16 cellular contexts compared by ENCODE assay signal in genomic region chr12:62977419-62977818, GRCh38. TPM values are rescaled to one million over a fixed set of nuclear protein-coding genes. Genes with fewer than 3 reads are reported as not detected.
DNase-seq lines count a peak whose midpoint lies in the region; ATAC-seq and TF ChIP-seq lines count a peak whose summit lies in the region.
"Had no signal": no experiment of that assay in that cellular context is flagged by ENCODE, and none has a peak within 500 bp of the region (broad histone marks: within the 10 kb centered on the region; RNA-seq: fewer than 3 reads in every experiment).

No MANE protein-coding gene starts in this region.

- H3K4me1 ChIP-seq in adipocyte (ENCODE audit: control insufficient read depth, insufficient read depth, low read length) (no peaks in the 10 kb centered on the region), right cardiac atrium (ENCODE audit: control insufficient read depth, insufficient read depth, low read length) (no peaks in the 10 kb centered on the region), sigmoid colon (no peaks in the 10 kb centered on the region)
- H3K4me1 ChIP-seq: testis had no signal

- TF ChIP-seq CTCF in sigmoid colon (IDR thresholded peaks at IDR 0.05), result no peak

- no peaks in the 10 kb centered on the region for H3K9me3 ChIP-seq in adipocyte (ENCODE audit: control insufficient read depth, low read length)
- H3K9me3 ChIP-seq in right cardiac atrium (ENCODE audit: control insufficient read depth, low read length), result no peaks in the 10 kb centered on the region
- no peaks in the 10 kb centered on the region for H3K9me3 ChIP-seq in sigmoid colon
- H3K9me3 ChIP-seq: neutrophil, testis had no signal

- peaks cover 3% of the 10 kb centered on the region for H3K27me3 ChIP-seq in adipocyte (replicated peaks; ENCODE audit: control insufficient read depth, insufficient read depth, low read length)
- no peaks in the 10 kb centered on the region for H3K27me3 ChIP-seq in right cardiac atrium (ENCODE audit: control insufficient read depth, insufficient read depth)
- no peaks in the 10 kb centered on the region for H3K27me3 ChIP-seq in sigmoid colon
- H3K27me3 ChIP-seq: neutrophil, testis had no signal

- 76% methylated on average over 5 of the region's 5 CpGs for WGBS in right cardiac atrium
- 23 to 55% methylated on average over 5 of the region's 5 CpGs for WGBS in sigmoid colon, 2 donors

- no peak for ATAC-seq in right cardiac atrium
- ATAC-seq: Panc1 had no signal

- H3K27ac ChIP-seq in right cardiac atrium (ENCODE audit: low read length) (no peak overlapping the region), sigmoid colon (no peak overlapping the region)
- H3K27ac ChIP-seq: neutrophil, testis had no signal

- H3K36me3 ChIP-seq in adipocyte (ENCODE audit: control insufficient read depth, insufficient read depth, low read length, severe bottlenecking) (no peaks in the 10 kb centered on the region), sigmoid colon (no peaks in the 10 kb centered on the region)
- H3K36me3 ChIP-seq: neutrophil had no signal

- DNase-seq in Daoy (ENCODE audit: low read depth) (peak; percentile 74), M059J (ENCODE audit: low read depth) (peak; percentile 48), adipocyte (ENCODE audit: low read depth) (peak; percentile 42), mucosa of gallbladder (ENCODE audit: low spot score) (peak; percentile 47), SHP77 (lab: John Stamatoyannopoulos, UW) (no peak), right cardiac atrium (no peak), sigmoid colon (no peak)
- no peak for DNase-seq in stimulated activated CD4-positive, alpha-beta T cell treated with anti-CD3 and anti-CD28 coated beads, Interleukin-2, amount 100 ng/mL, for 24 hours
- DNase-seq: activated CD4-positive, alpha-beta memory T cell treated with anti-CD3 and anti-CD28 coated beads, Interleukin-2, amount 10 ng/mL, durations not matched to agents 7 days and 5 days; KG1; mesendoderm; NCI-H2171; stimulated activated CD4-positive, alpha-beta T cell treated with anti-CD3 and anti-CD28 coated beads, Interleukin-12 subunit alpha, Interleukin-12 subunit beta, amount 100 ng/mL, for 4 hours; testis had no signal

- no peak overlapping the region for H3K4me3 ChIP-seq in adipocyte (ENCODE audit: low read length)
- no peak overlapping the region for H3K4me3 ChIP-seq in right cardiac atrium (ENCODE audit: low read length)
- H3K4me3 ChIP-seq in sigmoid colon, result no peak overlapping the region
- H3K4me3 ChIP-seq: testis had no signal

- no peak for TF ChIP-seq POLR2A in sigmoid colon (IDR thresholded peaks at IDR 0.05)

- intact Hi-C loops in right cardiac atrium (cut with DNase I), result no loop called here
- intact Hi-C loops in sigmoid colon (cut with DNase I), result no loop called here

- H3K9ac ChIP-seq in adipocyte (ENCODE audit: low read length), result no peak overlapping the region

- TF ChIP-seq EP300 in sigmoid colon (IDR thresholded peaks at IDR 0.05), result no peak

RNA-seq across cellular contexts. Expression of gene PPM1H, which starts 42.5 kb away (rescaled TPM):
- 9.7 and 9.8 TPM in 2 replicates for total RNA-seq in Daoy (2014; rRNA removed; shearing (Covaris generic))
- 5.2 and 9.2 TPM in 2 replicates for total RNA-seq in M059J (2014; rRNA removed; shearing (Covaris generic))
- 73.4 TPM for total RNA-seq in mucosa of gallbladder
- 1 to 10 TPM; 3.2 to 4.4 (median 3.6) TPM for total RNA-seq in right cardiac atrium
- 1.0 TPM for polyA plus RNA-seq in right cardiac atrium
- 1 to 10 TPM; 1.5 to 4.3 (median 3.1) TPM for total RNA-seq in sigmoid colon
- 1 to 10 TPM in 2 of 3 donors, under 1 TPM in 1; 0.92 to 3.1 (median 1.2) TPM for polyA plus RNA-seq in sigmoid colon
- total RNA-seq: activated CD4-positive, alpha-beta memory T cell treated with anti-CD3 and anti-CD28 coated beads, Interleukin-2, amount 10 ng/mL, durations not matched to agents 7 days and 5 days had no signal

Comparison
In these comparisons a context has a peak if more than half of its experiments do, and no peak if none do; other contexts are left out.
1. DNase-seq: peak in Daoy (single experiment), M059J (single experiment), adipocyte (single experiment) and mucosa of gallbladder (single experiment); none in SHP77 (0 of 2), stimulated activated CD4-positive, alpha-beta T cell treated with anti-CD3 and anti-CD28 coated beads, Interleukin-2, amount 100 ng/mL, for 24 hours (0 of 2), right cardiac atrium (0 of 3) and sigmoid colon (single experiment).